In the genomic region with DNA sequence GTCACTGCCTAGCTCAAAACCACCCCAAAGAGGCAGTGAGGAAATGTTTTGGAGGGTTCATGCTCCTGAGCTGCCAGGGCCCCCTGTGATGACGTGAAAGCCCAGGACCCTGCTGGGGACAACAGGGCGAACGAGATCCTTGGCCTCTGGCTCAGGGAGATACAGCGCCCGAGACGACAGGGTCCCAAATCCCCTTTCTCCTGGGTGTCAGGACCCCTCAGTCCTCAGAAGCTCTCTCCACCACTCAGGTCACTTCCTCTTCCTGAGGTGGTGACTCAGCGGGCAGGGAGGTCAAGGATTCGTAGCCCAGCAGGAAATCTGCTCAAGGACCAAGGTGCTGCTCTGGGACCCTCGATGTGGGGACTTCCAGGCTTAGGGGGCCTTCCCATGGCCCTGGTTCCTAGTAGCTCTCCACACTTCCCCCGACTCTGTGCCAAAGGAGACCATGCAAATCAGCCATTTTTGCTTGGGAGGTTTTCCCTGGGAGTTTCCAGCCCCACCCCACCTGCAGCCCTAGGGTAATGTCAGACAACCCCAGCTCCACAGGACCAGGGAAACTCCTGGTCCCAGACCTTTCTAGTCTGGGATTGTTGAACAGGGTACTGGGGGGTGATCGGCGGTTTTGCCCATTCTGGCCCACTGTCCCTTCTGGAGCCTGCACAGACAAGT, we compare ENCODE assay signal across 8 cellular contexts. TPM values are rescaled to one million over a fixed set of nuclear protein-coding genes. Genes with fewer than 3 reads are reported as not detected.
DNase-seq lines count a peak whose midpoint lies in the region; ATAC-seq, FAIRE-seq and TF ChIP-seq lines count a peak whose summit lies in the region.

No MANE protein-coding gene starts in this region.

- peaks cover 94% of the 10 kb centered on the region for H3K4me1 ChIP-seq in CD8-positive, alpha-beta memory T cell (ENCODE audit: insufficient read depth, low read length)

- peaks cover 6 to 45% (median 13%) of the 10 kb centered on the region in 3 donors for H3K36me3 Mint-ChIP-seq in CD8-positive, alpha-beta memory T cell
- H3K36me3 Mint-ChIP-seq in neural crest cell (ENCODE audit: low read depth), result no peaks in the 10 kb centered on the region

- ATAC-seq in sciatic nerve, result no peak
- ATAC-seq in GM21737 (IDR thresholded peaks at IDR 0.05; ENCODE audit: unreplicated experiment), result no peak

- intact Hi-C loops in sciatic nerve (cut with DNase I), result no loop called here

- peak overlapping the region; percentile 74 for H3K4me3 ChIP-seq in CD8-positive, alpha-beta memory T cell (ENCODE audit: low read length)
- H3K4me3 ChIP-seq in coronary artery, result peak overlapping the region; percentile 82

- H3K9me3 ChIP-seq in CD8-positive, alpha-beta memory T cell (ENCODE audit: low read length), result no peaks in the 10 kb centered on the region

- H3K4me3 Mint-ChIP-seq in CD8-positive, alpha-beta memory T cell, result peak overlapping the region; percentile 80 to 99 (median 86)
- peak overlapping the region; percentile 65 for H3K4me3 Mint-ChIP-seq in neural crest cell

- H3K27ac ChIP-seq in CD8-positive, alpha-beta memory T cell (ENCODE audit: low read depth, low read length), result peak overlapping the region; percentile 86
- peak overlapping the region; percentile 96 to 100 for H3K27ac ChIP-seq in coronary artery

- FAIRE-seq in RCC 7860 (lab: Jason Lieb, UNC), result no peak

- peaks cover 0 to 3% of the 10 kb centered on the region in 2 donors for H3K27me3 Mint-ChIP-seq in CD8-positive, alpha-beta memory T cell
- no peaks in the 10 kb centered on the region for H3K27me3 Mint-ChIP-seq in neural crest cell (ENCODE audit: low read depth)

- peaks cover 79 to 93% (median 80%) of the 10 kb centered on the region in 3 donors for H3K4me1 Mint-ChIP-seq in CD8-positive, alpha-beta memory T cell
- peaks cover 71% of the 10 kb centered on the region for H3K4me1 Mint-ChIP-seq in neural crest cell

- CTCF ChIA-PET in CD8-positive, alpha-beta memory T cell (lab: Charles Lee), result interaction anchor here (0.8 to 6.5 kb wide), 12 partner anchors 17 to 224 kb away, joined by 3 to 40 read pairs (median 4); a partner anchor contains a TSS

- DNase-seq in CD8-positive, alpha-beta memory T cell, result peak in 2 of 5 donors; percentile 44 to 72
- peak; percentile 94 to 98 for DNase-seq in NCI-H526 (lab: John Stamatoyannopoulos, UW)
- no peak for DNase-seq in coronary artery (ENCODE audit: low spot score)
- DNase-seq in neural crest cell (ENCODE audit: low read depth, low spot score), result no peak
- DNase-seq in sciatic nerve (ENCODE audit: low spot score), result no peak
- DNase-seq in RCC 7860 (ENCODE audit: low spot score), result no peak
- no peak for DNase-seq in NCI-H2107 (lab: John Stamatoyannopoulos, UW)

- H3K36me3 ChIP-seq in CD8-positive, alpha-beta memory T cell (ENCODE audit: insufficient read depth, low read length), result peaks cover 7% of the 10 kb centered on the region

- no peaks in the 10 kb centered on the region for H3K27me3 ChIP-seq in CD8-positive, alpha-beta memory T cell (ENCODE audit: insufficient read depth, low read length, poor library complexity, severe bottlenecking)

- no peak for TF ChIP-seq CTCF in coronary artery (IDR thresholded peaks at IDR 0.05)
- TF ChIP-seq CTCF in neural crest cell (conservative IDR thresholded peaks at IDR 0.05), result no peak

- no peaks in the 10 kb centered on the region for H3K9me3 Mint-ChIP-seq in CD8-positive, alpha-beta memory T cell
- no peaks in the 10 kb centered on the region for H3K9me3 Mint-ChIP-seq in neural crest cell

- POLR2A ChIA-PET in CD8-positive, alpha-beta memory T cell (lab: Charles Lee), result interaction anchor here (0.5 to 10.7 kb wide), 7 partner anchors 14 to 123 kb away, joined by 3 to 203 read pairs (median 4); a partner anchor contains a TSS

- H3K27ac Mint-ChIP-seq in CD8-positive, alpha-beta memory T cell, result peak overlapping the region; percentile 91 to 100 (median 100)
- H3K27ac Mint-ChIP-seq in neural crest cell (ENCODE audit: unreplicated experiment), result peak overlapping the region; percentile 98

RNA-seq across cellular contexts. Expression of a gene that starts 12.8 kb away (rescaled TPM):
- 10 to 100 TPM; 39.6 to 42.8 TPM for total RNA-seq in CD8-positive, alpha-beta memory T cell
- 9.1 TPM for polyA plus RNA-seq in CD8-positive, alpha-beta memory T cell
- 19.2 and 21.2 TPM in 2 replicates for total RNA-seq in neural crest cell
- 53.6 TPM for total RNA-seq in sciatic nerve

RNA-seq across cellular contexts. Expression of a gene that starts 29.2 kb away (rescaled TPM):
- 1 to 10 TPM; 5.8 to 6.3 TPM for total RNA-seq in CD8-positive, alpha-beta memory T cell
- 4.5 TPM for polyA plus RNA-seq in CD8-positive, alpha-beta memory T cell
- total RNA-seq in neural crest cell (not detected in 2 replicates), sciatic nerve (0.18 TPM)

RNA-seq across cellular contexts. Expression of a gene that starts 43.2 kb away (rescaled TPM):
- total RNA-seq in CD8-positive, alpha-beta memory T cell, result under 1 TPM in 1 of 2 experiments, not detected in 1; 0.22 TPM
- polyA plus RNA-seq in CD8-positive, alpha-beta memory T cell, result not detected
- total RNA-seq in neural crest cell, result not detected in 2 replicates
- not detected for total RNA-seq in sciatic nerve

RNA-seq across cellular contexts. Expression of a gene that starts 58.7 kb away (rescaled TPM):
- not detected for total RNA-seq in CD8-positive, alpha-beta memory T cell
- polyA plus RNA-seq in CD8-positive, alpha-beta memory T cell, result not detected
- total RNA-seq in neural crest cell, result not detected in 2 replicates
- not detected for total RNA-seq in sciatic nerve

Comparison
In these comparisons a context has a peak if more than half of its experiments do, and no peak if none do; other contexts are left out.
1. DNase-seq: peak in NCI-H526 (2 of 2); none in coronary artery (single experiment), neural crest cell (single experiment), sciatic nerve (single experiment), RCC 7860 (single experiment) and NCI-H2107 (single experiment).